In genomic region chr2:179455824-179456223, GRCh38 we compare ENCODE assay signal across 15 cellular contexts.
DNase-seq lines count a peak whose midpoint lies in the region; ATAC-seq, FAIRE-seq and TF ChIP-seq lines count a peak whose summit lies in the region.
"Had no signal": no experiment of that assay in that cellular context is flagged by ENCODE, and none has a peak within 500 bp of the region (broad histone marks: within the 10 kb centered on the region; RNA-seq: fewer than 3 reads in every experiment).

No MANE protein-coding gene starts in this region.

- no peak overlapping the region for H3K4me2 ChIP-seq in HepG2 (ENCODE audit: low read depth, low read length)

- H3K27me3 ChIP-seq in HepG2 (ENCODE audit: control insufficient read depth in 1 of 2, insufficient read depth in 2 of 2, low read length in 2 of 2) (no peaks in the 10 kb centered on the region), right lobe of liver (no peaks in the 10 kb centered on the region), adipocyte (replicated peaks; ENCODE audit: control insufficient read depth, insufficient read depth, low read length) (no peaks in the 10 kb centered on the region)
- H3K27me3 ChIP-seq in effector memory CD4-positive, alpha-beta T cell (replicated peaks; ENCODE audit: control insufficient read depth, insufficient read depth, low read length, poor library complexity, severe bottlenecking), result no peaks in the 10 kb centered on the region

- H2AFZ ChIP-seq in HepG2 (ENCODE audit: low read length), result no peak overlapping the region

- H3K27me3 Mint-ChIP-seq in stimulated activated naive B cell treated with anti-CD40 and anti-IgM and Interleukin-4, amounts not matched to agents 10 μg/mL and 1 μg/mL and 100 μg/mL, for 72 hours, result peaks cover 0 to 7% of the 10 kb centered on the region in 2 donors
- no peaks in the 10 kb centered on the region for H3K27me3 Mint-ChIP-seq in effector memory CD8-positive, alpha-beta T cell

- H3K9me3 ChIP-seq in HepG2 (ENCODE audit: low read length) (no peaks in the 10 kb centered on the region; the same call in 1 of the 2 replicates), right lobe of liver (no peaks in the 10 kb centered on the region), adipocyte (ENCODE audit: control insufficient read depth, low read length) (peaks cover 12% of the 10 kb centered on the region)
- no peaks in the 10 kb centered on the region for H3K9me3 ChIP-seq in effector memory CD4-positive, alpha-beta T cell (ENCODE audit: control insufficient read depth, low read length)

- TF ChIP-seq CTCF in HepG2 (CRISPR knock-in tag; IDR thresholded peaks at IDR 0.05), result no peak
- TF ChIP-seq CTCF in right lobe of liver (IDR thresholded peaks at IDR 0.05), result no peak
- TF ChIP-seq CTCF in foreskin fibroblast (IDR thresholded peaks at IDR 0.05; ENCODE audit: low read depth, low read length), result no peak

- BruUV-seq in HepG2 (replicated peaks; lab: Mats Ljungman, UMichigan), result no TSS peak

- CTCF ChIA-PET in HepG2 (lab: Yijun Ruan, JAX; ENCODE audit: low intra/inter-chr PET ratio, low total read pairs), result no interaction called here

- in situ Hi-C loops in HepG2 (cut with HindIII; ENCODE audit: extremely low pct_ligation_motif_present, low pct_unique_long_range_greater_than_20kb), result no loop called here

- no peaks in the 10 kb centered on the region for H4K20me1 ChIP-seq in HepG2 (ENCODE audit: insufficient read depth, low read length)

- TF ChIP-seq EP300 in HepG2 (IDR thresholded peaks at IDR 0.05; ENCODE audit: low read depth in 2 of 2, low read length in 2 of 2), result no peak
- TF ChIP-seq EP300 in HepG2 (CRISPR knock-in tag; IDR thresholded peaks at IDR 0.05; ENCODE audit: borderline replicate concordance), result no peak

- ATAC-seq in HepG2 (peak; percentile 48; the same call in 2 of the 3 replicates), right lobe of liver (no peak), HG03095 (IDR thresholded peaks at IDR 0.05; ENCODE audit: unreplicated experiment) (no peak)
- no peak for ATAC-seq in stimulated activated naive B cell treated with anti-CD40 and anti-IgM and Interleukin-4, amounts not matched to agents 10 μg/mL and 1 μg/mL and 100 μg/mL, for 72 hours (replicated peaks)
- ATAC-seq in effector memory CD8-positive, alpha-beta T cell (replicated peaks), result no peak

- no peaks in the 10 kb centered on the region for H3K79me2 ChIP-seq in HepG2 (ENCODE audit: insufficient read depth, low read length)

- H3K9ac ChIP-seq in HepG2 (ENCODE audit: insufficient read depth, low read depth, low read length) (no peak overlapping the region), adipocyte (ENCODE audit: low read length) (no peak overlapping the region)

- no peak for FAIRE-seq in HepG2 (lab: Jason Lieb, UNC)
- FAIRE-seq: D721Med, H1 had no signal

- H3K36me3 ChIP-seq in HepG2 (replicated peaks in 1 of 2; ENCODE audit: control insufficient read depth in 1 of 2, insufficient read depth in 2 of 2, low read length in 2 of 2) (no peaks in the 10 kb centered on the region), right lobe of liver (no peaks in the 10 kb centered on the region), adipocyte (ENCODE audit: control insufficient read depth, insufficient read depth, low read length, severe bottlenecking) (no peaks in the 10 kb centered on the region)
- H3K36me3 ChIP-seq in effector memory CD4-positive, alpha-beta T cell (ENCODE audit: control insufficient read depth, insufficient read depth, low read length), result no peaks in the 10 kb centered on the region

- H3K4me3 Mint-ChIP-seq in stimulated activated naive B cell treated with anti-CD40 and anti-IgM and Interleukin-4, amounts not matched to agents 10 μg/mL and 1 μg/mL and 100 μg/mL, for 72 hours, result no peak overlapping the region
- no peak overlapping the region for H3K4me3 Mint-ChIP-seq in effector memory CD8-positive, alpha-beta T cell
- H3K4me3 Mint-ChIP-seq: CD4-positive, CD25-positive, alpha-beta regulatory T cell had no signal

- DNase-seq in HepG2 (ENCODE audit: low spot score), result peak; percentile 44
- no peak for DNase-seq in right lobe of liver
- peak; percentile 43 for DNase-seq in adipocyte (ENCODE audit: low read depth)
- DNase-seq in foreskin fibroblast, result peak; percentile 29 to 49
- no peak for DNase-seq in effector memory CD4-positive, alpha-beta T cell
- DNase-seq in stimulated activated naive B cell treated with anti-CD40 and anti-IgM and Interleukin-4, amounts not matched to agents 10 μg/mL and 1 μg/mL and 100 μg/mL, for 72 hours, result no peak
- no peak for DNase-seq in effector memory CD8-positive, alpha-beta T cell
- DNase-seq: AML-193; CD4-positive, CD25-positive, alpha-beta regulatory T cell; NCI-H1436 treated with DMSO at 0.1 percent for 48 hours; NCI-H2081 treated with DMSO at 0.1 percent for 48 hours; NCI-H524 had no signal

- intact Hi-C loops in HepG2 (cut with micrococcal nuclease; ENCODE audit: unreplicated experiment), result no loop called here
- intact Hi-C loops in right lobe of liver (cut with DNase I), result no loop called here

- POLR2A ChIA-PET in HepG2 (lab: Yijun Ruan, JAX), result no interaction called here

- 79% methylated on average over 4 of the region's 4 CpGs for WGBS in HepG2 (ENCODE audit: low lambda C conversion rate)
- WGBS in right lobe of liver (ENCODE audit: insufficient coverage, low coverage, low lambda C conversion rate, missing lambda C conversion rate), result 93% methylated on average over 3 of the region's 4 CpGs

- H3K4me3 ChIP-seq in HepG2 (replicated peaks in 1 of 3; ENCODE audit: insufficient read depth in 1 of 3, low read depth in 2 of 3, low read length in 3 of 3), result no peak overlapping the region
- no peak overlapping the region for H3K4me3 ChIP-seq in right lobe of liver
- no peak overlapping the region for H3K4me3 ChIP-seq in adipocyte (ENCODE audit: low read length)
- no peak overlapping the region for H3K4me3 ChIP-seq in foreskin fibroblast (ENCODE audit: low read depth in 1 of 2, low read length in 2 of 2)
- no peak overlapping the region for H3K4me3 ChIP-seq in effector memory CD4-positive, alpha-beta T cell (ENCODE audit: insufficient read depth, low read depth, low read length, poor library complexity, severe bottlenecking)

- no peak overlapping the region for H3K27ac ChIP-seq in HepG2 (ENCODE audit: extremely low read length, insufficient read depth, low read length)
- H3K27ac ChIP-seq in right lobe of liver, result no peak overlapping the region
- H3K27ac ChIP-seq in effector memory CD4-positive, alpha-beta T cell (ENCODE audit: insufficient read depth, low read length, poor library complexity, severe bottlenecking), result no peak overlapping the region

- peaks cover 0 to 6% of the 10 kb centered on the region in 2 donors for H3K4me1 Mint-ChIP-seq in stimulated activated naive B cell treated with anti-CD40 and anti-IgM and Interleukin-4, amounts not matched to agents 10 μg/mL and 1 μg/mL and 100 μg/mL, for 72 hours
- no peaks in the 10 kb centered on the region for H3K4me1 Mint-ChIP-seq in effector memory CD8-positive, alpha-beta T cell (ENCODE audit: low read depth in 2 of 2)
- H3K4me1 Mint-ChIP-seq: CD4-positive, CD25-positive, alpha-beta regulatory T cell had no signal

- no peak for TF ChIP-seq POLR2A in HepG2 (IDR thresholded peaks at IDR 0.05; ENCODE audit: insufficient read depth in 1 of 2, low read depth in 2 of 2, low read length in 2 of 2)
- no peak for TF ChIP-seq POLR2A in right lobe of liver (IDR thresholded peaks at IDR 0.05)

- H3K36me3 Mint-ChIP-seq in stimulated activated naive B cell treated with anti-CD40 and anti-IgM and Interleukin-4, amounts not matched to agents 10 μg/mL and 1 μg/mL and 100 μg/mL, for 72 hours, result no peaks in the 10 kb centered on the region
- no peaks in the 10 kb centered on the region for H3K36me3 Mint-ChIP-seq in effector memory CD8-positive, alpha-beta T cell (ENCODE audit: insufficient read depth)
- H3K36me3 Mint-ChIP-seq: CD4-positive, CD25-positive, alpha-beta regulatory T cell had no signal

- H3K27ac Mint-ChIP-seq in stimulated activated naive B cell treated with anti-CD40 and anti-IgM and Interleukin-4, amounts not matched to agents 10 μg/mL and 1 μg/mL and 100 μg/mL, for 72 hours, result no peak overlapping the region
- H3K27ac Mint-ChIP-seq in effector memory CD8-positive, alpha-beta T cell, result no peak overlapping the region
- H3K27ac Mint-ChIP-seq: CD4-positive, CD25-positive, alpha-beta regulatory T cell had no signal

- H3K4me1 ChIP-seq in HepG2 (ENCODE audit: insufficient read depth, low read length) (peaks cover 7% of the 10 kb centered on the region; the same call in 1 of the 2 replicates), right lobe of liver (no peaks in the 10 kb centered on the region), adipocyte (ENCODE audit: control insufficient read depth, insufficient read depth, low read length) (peaks cover 19% of the 10 kb centered on the region)
- no peaks in the 10 kb centered on the region for H3K4me1 ChIP-seq in effector memory CD4-positive, alpha-beta T cell (ENCODE audit: control insufficient read depth, insufficient read depth, low read length, poor library complexity, severe bottlenecking)

- TF ChIP-seq RAD21 in HepG2 (CRISPR knock-in tag; IDR thresholded peaks at IDR 0.05), result no peak

- peaks cover 4 to 6% of the 10 kb centered on the region in 2 donors for H3K9me3 Mint-ChIP-seq in stimulated activated naive B cell treated with anti-CD40 and anti-IgM and Interleukin-4, amounts not matched to agents 10 μg/mL and 1 μg/mL and 100 μg/mL, for 72 hours
- H3K9me3 Mint-ChIP-seq in effector memory CD8-positive, alpha-beta T cell, result peaks cover 2 to 4% of the 10 kb centered on the region in 2 donors

TF ChIP-seq in HepG2, 621 proteins besides CTCF, POLR2A, EP300 and RAD21 (continues in another document):
- no peak for TF ChIP-seq ZNF543 (CRISPR knock-in tag; IDR thresholded peaks at IDR 0.05)
- TF ChIP-seq ZNF343 (CRISPR knock-in tag; IDR thresholded peaks at IDR 0.05), result no peak
- 0 out of 2 replicates have a peak, but pooled peaks have one; percentile 38 for TF ChIP-seq CEBPG (CRISPR knock-in tag; IDR thresholded peaks at IDR 0.05)
- no peak for TF ChIP-seq ZNF639 (CRISPR knock-in tag; conservative IDR thresholded peaks at IDR 0.05)

Comparison
In these comparisons a context has a peak if more than half of its experiments do, and no peak if none do; other contexts are left out.
1. DNase-seq: peak in HepG2 (single experiment), adipocyte (single experiment) and foreskin fibroblast (2 of 2); none in right lobe of liver (0 of 3), effector memory CD4-positive, alpha-beta T cell (0 of 3), stimulated activated naive B cell treated with anti-CD40 and anti-IgM and Interleukin-4, amounts not matched to agents 10 μg/mL and 1 μg/mL and 100 μg/mL, for 72 hours (single experiment) and effector memory CD8-positive, alpha-beta T cell (0 of 3).